ENCODE assay signal across 27 cellular contexts in genomic region chr10:132098539-132099421, GRCh38. TPM values are rescaled to one million over a fixed set of nuclear protein-coding genes. Genes with fewer than 3 reads are reported as not detected.
DNase-seq lines count a peak whose midpoint lies in the region; ATAC-seq and TF ChIP-seq lines count a peak whose summit lies in the region.
"Had no signal": no experiment of that assay in that cellular context is flagged by ENCODE, and none has a peak within 500 bp of the region (broad histone marks: within the 10 kb centered on the region; RNA-seq: fewer than 3 reads in every experiment).

No MANE protein-coding gene starts in this region.

- TF ChIP-seq CTCF in lower lobe of right lung (IDR thresholded peaks at IDR 0.05) (no peak), type B pancreatic cell (conservative IDR thresholded peaks at IDR 0.05) (no peak)

- H3K27me3 ChIP-seq in lower lobe of right lung (ENCODE audit: low read depth): peaks cover 4% of the 10 kb centered on the region
- H3K27me3 ChIP-seq: BE2C, brain microvascular endothelial cell, SJCRH30 had no signal

- no peak overlapping the region for H3K27ac ChIP-seq in lower lobe of right lung
- H3K27ac ChIP-seq: brain microvascular endothelial cell, SJCRH30, upper lobe of right lung, WERI-Rb-1 had no signal

- peaks cover 6% of the 10 kb centered on the region for H3K4me1 Mint-ChIP-seq in activated naive CD8-positive, alpha-beta T cell treated with anti-CD3 and anti-CD28 coated beads, Interleukin-2, amount 10 ng/mL, durations not matched to agents 7 days and 5 days
- no peaks in the 10 kb centered on the region for H3K4me1 Mint-ChIP-seq in activated naive CD8-positive, alpha-beta T cell treated with anti-CD3 and anti-CD28 coated beads, Interleukin-2, amount 50 U/mL, for 24 hours
- H3K4me1 Mint-ChIP-seq in activated CD8-positive, alpha-beta memory T cell treated with anti-CD3 and anti-CD28 coated beads, Interleukin-2, amount 10 ng/mL, durations not matched to agents 7 days and 5 days: peaks cover 19% of the 10 kb centered on the region
- H3K4me1 Mint-ChIP-seq in type B pancreatic cell (ENCODE audit: unreplicated experiment): no peaks in the 10 kb centered on the region
- H3K4me1 Mint-ChIP-seq: nephron had no signal

- H3K9me3 Mint-ChIP-seq in activated naive CD8-positive, alpha-beta T cell treated with anti-CD3 and anti-CD28 coated beads, Interleukin-2, amount 10 ng/mL, durations not matched to agents 7 days and 5 days: no peaks in the 10 kb centered on the region
- H3K9me3 Mint-ChIP-seq in activated naive CD8-positive, alpha-beta T cell treated with anti-CD3 and anti-CD28 coated beads, Interleukin-2, amount 50 U/mL, for 24 hours: no peaks in the 10 kb centered on the region
- no peaks in the 10 kb centered on the region for H3K9me3 Mint-ChIP-seq in activated CD8-positive, alpha-beta memory T cell treated with anti-CD3 and anti-CD28 coated beads, Interleukin-2, amount 10 ng/mL, durations not matched to agents 7 days and 5 days (ENCODE audit: low read depth)
- peaks cover 9% of the 10 kb centered on the region for H3K9me3 Mint-ChIP-seq in type B pancreatic cell

- no peak overlapping the region for H3K4me3 ChIP-seq in lower lobe of right lung
- H3K4me3 ChIP-seq: SJCRH30, upper lobe of right lung had no signal

- no peak overlapping the region for H3K4me3 Mint-ChIP-seq in activated naive CD8-positive, alpha-beta T cell treated with anti-CD3 and anti-CD28 coated beads, Interleukin-2, amount 10 ng/mL, durations not matched to agents 7 days and 5 days
- no peak overlapping the region for H3K4me3 Mint-ChIP-seq in activated naive CD8-positive, alpha-beta T cell treated with anti-CD3 and anti-CD28 coated beads, Interleukin-2, amount 50 U/mL, for 24 hours
- no peak overlapping the region for H3K4me3 Mint-ChIP-seq in activated CD8-positive, alpha-beta memory T cell treated with anti-CD3 and anti-CD28 coated beads, Interleukin-2, amount 10 ng/mL, durations not matched to agents 7 days and 5 days
- no peak overlapping the region for H3K4me3 Mint-ChIP-seq in type B pancreatic cell
- H3K4me3 Mint-ChIP-seq: nephron; stimulated activated naive B cell treated with anti-CD40 and anti-IgM and Interleukin-4, amounts not matched to agents 10 μg/mL and 1 μg/mL and 100 μg/mL, for 72 hours had no signal

- H3K36me3 Mint-ChIP-seq in activated naive CD8-positive, alpha-beta T cell treated with anti-CD3 and anti-CD28 coated beads, Interleukin-2, amount 10 ng/mL, durations not matched to agents 7 days and 5 days: no peaks in the 10 kb centered on the region
- no peaks in the 10 kb centered on the region for H3K36me3 Mint-ChIP-seq in activated naive CD8-positive, alpha-beta T cell treated with anti-CD3 and anti-CD28 coated beads, Interleukin-2, amount 50 U/mL, for 24 hours (ENCODE audit: low read depth)
- peaks cover 2% of the 10 kb centered on the region for H3K36me3 Mint-ChIP-seq in activated CD8-positive, alpha-beta memory T cell treated with anti-CD3 and anti-CD28 coated beads, Interleukin-2, amount 10 ng/mL, durations not matched to agents 7 days and 5 days
- H3K36me3 Mint-ChIP-seq in type B pancreatic cell: no peaks in the 10 kb centered on the region
- H3K36me3 Mint-ChIP-seq: stimulated activated naive B cell treated with anti-CD40 and anti-IgM and Interleukin-4, amounts not matched to agents 10 μg/mL and 1 μg/mL and 100 μg/mL, for 72 hours had no signal

- no peaks in the 10 kb centered on the region for H3K9me3 ChIP-seq in lower lobe of right lung
- H3K9me3 ChIP-seq: BE2C, SJCRH30, upper lobe of right lung had no signal

- POLR2A ChIA-PET in activated naive CD8-positive, alpha-beta T cell treated with anti-CD3 and anti-CD28 coated beads, Interleukin-2, amount 10 ng/mL, durations not matched to agents 7 days and 5 days (lab: Charles Lee): no interaction called here

- H3K27me3 Mint-ChIP-seq in activated naive CD8-positive, alpha-beta T cell treated with anti-CD3 and anti-CD28 coated beads, Interleukin-2, amount 10 ng/mL, durations not matched to agents 7 days and 5 days: peaks cover 5% of the 10 kb centered on the region
- peaks cover 15% of the 10 kb centered on the region for H3K27me3 Mint-ChIP-seq in activated naive CD8-positive, alpha-beta T cell treated with anti-CD3 and anti-CD28 coated beads, Interleukin-2, amount 50 U/mL, for 24 hours
- peaks cover 14% of the 10 kb centered on the region for H3K27me3 Mint-ChIP-seq in activated CD8-positive, alpha-beta memory T cell treated with anti-CD3 and anti-CD28 coated beads, Interleukin-2, amount 10 ng/mL, durations not matched to agents 7 days and 5 days
- peaks cover 29% of the 10 kb centered on the region for H3K27me3 Mint-ChIP-seq in type B pancreatic cell

- H3K4me1 ChIP-seq in lower lobe of right lung: no peaks in the 10 kb centered on the region
- H3K4me1 ChIP-seq: BE2C, SJCRH30, upper lobe of right lung had no signal

- H3K27ac Mint-ChIP-seq in activated naive CD8-positive, alpha-beta T cell treated with anti-CD3 and anti-CD28 coated beads, Interleukin-2, amount 10 ng/mL, durations not matched to agents 7 days and 5 days: no peak overlapping the region
- no peak overlapping the region for H3K27ac Mint-ChIP-seq in activated naive CD8-positive, alpha-beta T cell treated with anti-CD3 and anti-CD28 coated beads, Interleukin-2, amount 50 U/mL, for 24 hours
- H3K27ac Mint-ChIP-seq in activated CD8-positive, alpha-beta memory T cell treated with anti-CD3 and anti-CD28 coated beads, Interleukin-2, amount 10 ng/mL, durations not matched to agents 7 days and 5 days: no peak overlapping the region
- H3K27ac Mint-ChIP-seq in type B pancreatic cell: no peak overlapping the region
- H3K27ac Mint-ChIP-seq: nephron had no signal

- intact Hi-C loops in lower lobe of right lung (cut with DNase I): no loop called here

- no peak for ATAC-seq in activated naive CD8-positive, alpha-beta T cell treated with anti-CD3 and anti-CD28 coated beads, Interleukin-2, amount 10 ng/mL, durations not matched to agents 7 days and 5 days (ENCODE audit: low read depth)
- ATAC-seq in activated naive CD8-positive, alpha-beta T cell treated with anti-CD3 and anti-CD28 coated beads, Interleukin-2, amount 50 U/mL, for 24 hours: no peak
- ATAC-seq in activated CD8-positive, alpha-beta memory T cell treated with anti-CD3 and anti-CD28 coated beads, Interleukin-2, amount 10 ng/mL, durations not matched to agents 7 days and 5 days: no peak
- ATAC-seq in lower lobe of right lung (no peak), HG03460 (IDR thresholded peaks at IDR 0.05; ENCODE audit: unreplicated experiment) (no peak)
- ATAC-seq: stimulated activated naive B cell treated with anti-CD40 and anti-IgM and Interleukin-4, amounts not matched to agents 10 μg/mL and 1 μg/mL and 100 μg/mL, for 72 hours had no signal

- CTCF ChIA-PET in activated CD8-positive, alpha-beta memory T cell treated with anti-CD3 and anti-CD28 coated beads, Interleukin-2, amount 10 ng/mL, durations not matched to agents 7 days and 5 days (lab: Charles Lee): no interaction called here

- peak; percentile 19 for DNase-seq in activated naive CD8-positive, alpha-beta T cell treated with anti-CD3 and anti-CD28 coated beads, Interleukin-2, amount 10 ng/mL, durations not matched to agents 7 days and 5 days
- no peak for DNase-seq in activated naive CD8-positive, alpha-beta T cell treated with anti-CD3 and anti-CD28 coated beads, Interleukin-2, amount 50 U/mL, for 24 hours
- DNase-seq in activated CD8-positive, alpha-beta memory T cell treated with anti-CD3 and anti-CD28 coated beads, Interleukin-2, amount 10 ng/mL, durations not matched to agents 7 days and 5 days: peak; percentile 31
- peak; percentile 22 for DNase-seq in lower lobe of right lung
- DNase-seq in type B pancreatic cell (ENCODE audit: extremely low spot score, unreplicated experiment): peak; percentile 49
- DNase-seq in LoVo (ENCODE audit: low spot score): no peak
- DNase-seq in T-helper 2 cell: no peak
- DNase-seq: activated CD4-positive, alpha-beta T cell treated with anti-CD3 and anti-CD28 coated beads for 4 hours; activated naive CD4-positive, alpha-beta T cell; amygdala; BE2C; brain microvascular endothelial cell; DMS 273 treated with DMSO at 0.1 percent for 48 hours; HCEC 1CT; Kasumi-1; mammary epithelial cell; NCI-H1436 treated with DMSO at 0.1 percent for 48 hours; NCI-H2081 treated with DMSO at 0.1 percent for 48 hours; NCI-H345; SJCRH30; stimulated activated naive B cell treated with anti-CD40 and anti-IgM and Interleukin-4, amounts not matched to agents 10 μg/mL and 1 μg/mL and 100 μg/mL, for 72 hours; T1000; upper lobe of right lung; WERI-Rb-1 had no signal

- no peaks in the 10 kb centered on the region for H3K36me3 ChIP-seq in lower lobe of right lung
- H3K36me3 ChIP-seq: BE2C, brain microvascular endothelial cell, SJCRH30, upper lobe of right lung, WERI-Rb-1 had no signal

RNA-seq across cellular contexts. Expression of gene JAKMIP3, which starts 33.0 kb away (rescaled TPM):
- under 1 TPM; 0.17 to 0.28 TPM for total RNA-seq in activated naive CD8-positive, alpha-beta T cell treated with anti-CD3 and anti-CD28 coated beads, Interleukin-2, amount 10 ng/mL, durations not matched to agents 7 days and 5 days
- total RNA-seq in activated CD8-positive, alpha-beta memory T cell treated with anti-CD3 and anti-CD28 coated beads, Interleukin-2, amount 10 ng/mL, durations not matched to agents 7 days and 5 days: under 1 TPM; 0.19 to 0.38 TPM
- total RNA-seq in lower lobe of right lung: 0.18 TPM
- total RNA-seq in type B pancreatic cell (ENCODE audit: low replicate concordance): 0.10 and 0.19 TPM in 2 replicates
- total RNA-seq: endothelial cell of umbilical vein, SJCRH30 had no signal

Comparison
In these comparisons a context has a peak if more than half of its experiments do, and no peak if none do; other contexts are left out.
1. DNase-seq: peak in activated naive CD8-positive, alpha-beta T cell treated with anti-CD3 and anti-CD28 coated beads, Interleukin-2, amount 10 ng/mL, durations not matched to agents 7 days and 5 days (single experiment), activated CD8-positive, alpha-beta memory T cell treated with anti-CD3 and anti-CD28 coated beads, Interleukin-2, amount 10 ng/mL, durations not matched to agents 7 days and 5 days (single experiment), lower lobe of right lung (single experiment) and type B pancreatic cell (single experiment); none in activated naive CD8-positive, alpha-beta T cell treated with anti-CD3 and anti-CD28 coated beads, Interleukin-2, amount 50 U/mL, for 24 hours (single experiment), LoVo (single experiment) and T-helper 2 cell (0 of 5).